1 cellular context compared by ENCODE assay signal in genomic region chr1:189620471-189620870, GRCh38.
TF ChIP-seq lines count a peak whose summit lies in the region.

No MANE protein-coding gene starts in this region.

TF ChIP-seq in HCT116, 20 proteins besides CTCF, POLR2A, EP300 and RAD21 (continued from another document):
- TF ChIP-seq EZH2phosphoT487 (IDR thresholded peaks at IDR 0.05; ENCODE audit: borderline replicate concordance) (no peak), ZBTB33 (IDR thresholded peaks at IDR 0.05; ENCODE audit: extremely low read depth, insufficient replicate concordance, low read length) (no peak), POLR2AphosphoS5 (IDR thresholded peaks at IDR 0.05; ENCODE audit: low read depth, low read length) (no peak), REST (IDR thresholded peaks at IDR 0.05; ENCODE audit: low read depth) (no peak), TCF7L2 (IDR thresholded peaks at IDR 0.05; ENCODE audit: borderline replicate concordance, extremely low read depth, insufficient read depth, insufficient read length) (no peak), EZH2 (IDR thresholded peaks at IDR 0.05) (no peak)
